18 cellular contexts compared by ENCODE assay signal in genomic region chr1:28896609-28896986, GRCh38.
"Had no signal": no experiment of that assay in that cellular context is flagged by ENCODE, and none has a peak within 500 bp of the region (broad histone marks: within the 10 kb centered on the region; RNA-seq: fewer than 3 reads in every experiment).

No MANE protein-coding gene starts in this region.

- H3K4me3 Mint-ChIP-seq: activated CD4-positive, alpha-beta T cell treated with anti-CD3 and anti-CD28 coated beads, Interleukin-2, amount 10 ng/mL, durations not matched to agents 7 days and 5 days; activated CD8-positive, alpha-beta T cell treated with anti-CD3 and anti-CD28 coated beads, Interleukin-2, amount 10 ng/mL, durations not matched to agents 7 days and 5 days; activated T-cell treated with anti-CD3 and anti-CD28 coated beads, Interleukin-2, amount 50 U/mL, for 24 hours; stimulated activated naive CD8-positive, alpha-beta T cell treated with anti-CD3 and anti-CD28 coated beads, Interleukin-15, Interleukin-2, amounts not matched to agents 100 ng/mL and 50 ng/mL, for 24 hours had no signal

- H3K9me3 ChIP-seq: lower lobe of right lung, prostate gland, right atrium auricular region, tibial nerve, vagina had no signal

- H3K4me3 ChIP-seq: coronary artery, lower lobe of right lung, prostate gland, right atrium auricular region, tibial nerve, vagina had no signal

- ATAC-seq: activated CD8-positive, alpha-beta T cell treated with anti-CD3 and anti-CD28 coated beads, Interleukin-2, amount 10 ng/mL, durations not matched to agents 7 days and 5 days had no signal

- H3K27me3 Mint-ChIP-seq: activated CD4-positive, alpha-beta T cell treated with anti-CD3 and anti-CD28 coated beads, Interleukin-2, amount 10 ng/mL, durations not matched to agents 7 days and 5 days; activated T-cell treated with anti-CD3 and anti-CD28 coated beads, Interleukin-2, amount 50 U/mL, for 24 hours; stimulated activated naive CD8-positive, alpha-beta T cell treated with anti-CD3 and anti-CD28 coated beads, Interleukin-15, Interleukin-2, amounts not matched to agents 100 ng/mL and 50 ng/mL, for 24 hours had no signal

- DNase-seq: activated CD4-positive, alpha-beta T cell treated with anti-CD3 and anti-CD28 coated beads, Interleukin-2, amount 10 ng/mL, durations not matched to agents 7 days and 5 days; activated CD8-positive, alpha-beta T cell treated with anti-CD3 and anti-CD28 coated beads, Interleukin-2, amount 10 ng/mL, durations not matched to agents 7 days and 5 days; activated T-cell treated with anti-CD3 and anti-CD28 coated beads, Interleukin-2, amount 50 U/mL, for 24 hours; anterior cingulate cortex; brain microvascular endothelial cell; central memory CD4-positive, alpha-beta T cell; hypothalamus; islet precursor cell; lower lobe of right lung; stimulated activated CD4-positive, alpha-beta T cell treated with anti-CD3 and anti-CD28 coated beads, Interleukin-12 subunit alpha, Interleukin-12 subunit beta, amount 100 ng/mL, for 4 hours; stimulated activated CD4-positive, alpha-beta T cell treated with anti-CD3 and anti-CD28 coated beads, Interleukin-1b, Interleukin-23, amount 100 ng/mL, for 48 hours; stimulated activated CD8-positive, alpha-beta memory T cell treated with anti-CD3 and anti-CD28 coated beads, Interleukin-4, amount 100 ng/mL, for 48 hours had no signal

- H3K27me3 ChIP-seq: brain microvascular endothelial cell, right atrium auricular region, tibial nerve, vagina had no signal

- H3K36me3 ChIP-seq: brain microvascular endothelial cell, lower lobe of right lung, prostate gland, right atrium auricular region, tibial nerve, vagina had no signal

- H3K4me1 ChIP-seq: prostate gland had no signal

- H3K9me3 Mint-ChIP-seq: activated CD4-positive, alpha-beta T cell treated with anti-CD3 and anti-CD28 coated beads, Interleukin-2, amount 10 ng/mL, durations not matched to agents 7 days and 5 days; activated T-cell treated with anti-CD3 and anti-CD28 coated beads, Interleukin-2, amount 50 U/mL, for 24 hours; stimulated activated naive CD8-positive, alpha-beta T cell treated with anti-CD3 and anti-CD28 coated beads, Interleukin-15, Interleukin-2, amounts not matched to agents 100 ng/mL and 50 ng/mL, for 24 hours had no signal

- H3K27ac Mint-ChIP-seq: activated CD8-positive, alpha-beta T cell treated with anti-CD3 and anti-CD28 coated beads, Interleukin-2, amount 10 ng/mL, durations not matched to agents 7 days and 5 days; activated T-cell treated with anti-CD3 and anti-CD28 coated beads, Interleukin-2, amount 50 U/mL, for 24 hours; stimulated activated naive CD8-positive, alpha-beta T cell treated with anti-CD3 and anti-CD28 coated beads, Interleukin-15, Interleukin-2, amounts not matched to agents 100 ng/mL and 50 ng/mL, for 24 hours had no signal

- H3K27ac ChIP-seq: brain microvascular endothelial cell, coronary artery, lower lobe of right lung, prostate gland, right atrium auricular region, tibial nerve, vagina had no signal
